In the genomic region with DNA sequence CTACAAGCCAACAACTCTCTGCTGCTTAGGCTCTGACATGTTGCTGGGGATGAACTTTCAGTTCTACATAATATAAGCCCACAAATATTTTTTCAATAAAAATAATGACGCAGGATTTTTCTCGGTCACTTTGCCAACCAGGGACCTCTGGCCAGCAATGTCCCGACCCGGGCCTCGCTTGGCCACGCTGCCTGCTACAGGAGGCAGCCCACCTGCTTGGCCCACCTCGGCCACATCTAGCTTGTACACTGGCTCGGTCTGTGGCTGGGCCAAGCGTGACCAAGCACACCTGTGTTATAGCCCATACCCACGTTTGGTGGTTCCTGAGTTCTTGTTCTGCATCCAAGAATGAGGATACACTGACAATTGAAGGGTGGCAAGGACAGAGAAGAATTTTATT, we compare ENCODE assay signal across 21 cellular contexts.
"Had no signal": no experiment of that assay in that cellular context is flagged by ENCODE, and none has a peak within 500 bp of the region (broad histone marks: within the 10 kb centered on the region; RNA-seq: fewer than 3 reads in every experiment).

No MANE protein-coding gene starts in this region.

- H3K9me3 ChIP-seq: MG63, SJCRH30 had no signal

- H3K27ac ChIP-seq: RWPE1, SJCRH30 had no signal

- H3K36me3 ChIP-seq: MG63, SJCRH30 had no signal

- ATAC-seq: Right ventricle myocardium inferior, SK-N-SH treated with all-trans-retinoic acid at 6 μM for 48 hours had no signal

- H3K4me1 ChIP-seq: SJCRH30 had no signal

- DNase-seq: IMR-90, Karpas-422, KG1, MG63, NCI-H1092, NCI-H1105 treated with DMSO at 0.1 percent for 48 hours, NCI-H1417 treated with DMSO at 0.1 percent for 48 hours, NCI-H146, NCI-H1694 treated with DMSO at 0.1 percent for 48 hours, NCI-H1930, NCI-H2081, NCI-H2107, NCI-H2227 treated with DMSO at 0.1 percent for 48 hours, NCI-H524, NCI-H526 treated with DMSO at 0.1 percent for 48 hours, NCI-H748 treated with DMSO at 0.1 percent for 48 hours, SHP77 treated with DMSO at 0.1 percent for 48 hours, SJCRH30 had no signal

- H3K4me3 ChIP-seq: MG63, SJCRH30 had no signal

- H3K27me3 ChIP-seq: MG63, SJCRH30 had no signal
